17 cellular contexts compared by ENCODE assay signal in the genomic region with DNA sequence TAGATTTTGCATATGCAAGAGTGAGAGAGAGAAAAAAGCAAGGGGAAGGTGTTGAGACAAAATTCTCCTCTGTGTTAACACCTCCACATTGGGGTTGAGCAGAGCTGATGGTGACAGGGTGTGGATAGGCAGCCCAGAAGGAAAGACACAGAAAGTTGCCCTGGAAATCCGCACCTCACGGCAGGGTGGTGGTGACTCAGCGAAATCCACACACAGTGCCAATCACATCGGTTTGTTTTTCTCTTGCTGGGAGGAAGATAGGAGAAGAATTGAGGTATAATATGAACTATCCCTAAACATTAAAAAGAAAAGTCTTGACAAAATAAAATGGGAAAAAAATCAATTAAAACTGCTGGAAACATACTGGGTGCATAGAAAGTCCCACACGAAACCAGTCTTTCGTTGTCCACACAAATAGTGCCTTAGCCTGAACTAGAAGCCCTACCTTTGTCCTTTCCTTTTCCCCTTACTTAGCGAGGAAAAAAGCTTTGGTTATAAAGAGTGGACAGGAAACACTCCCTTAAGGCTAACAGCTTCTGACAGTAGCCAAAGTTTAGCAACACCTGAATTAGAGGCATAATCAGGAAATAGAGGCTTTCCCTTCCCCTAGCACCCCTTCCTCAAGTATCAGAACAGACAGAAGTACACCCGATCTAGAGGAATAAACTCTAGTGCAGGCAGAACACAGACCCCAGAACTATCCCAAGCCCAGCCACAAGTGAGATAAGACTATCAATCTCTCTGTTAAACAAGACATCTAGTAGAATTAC. TPM values are rescaled to one million over a fixed set of nuclear protein-coding genes. Genes with fewer than 3 reads are reported as not detected.
DNase-seq lines count a peak whose midpoint lies in the region; ATAC-seq, FAIRE-seq and TF ChIP-seq lines count a peak whose summit lies in the region.
"Had no signal": no experiment of that assay in that cellular context is flagged by ENCODE, and none has a peak within 500 bp of the region (broad histone marks: within the 10 kb centered on the region; RNA-seq: fewer than 3 reads in every experiment).

No MANE protein-coding gene starts in this region.

- H3K9me3 ChIP-seq in H9 (ENCODE audit: control insufficient read depth, low read depth, low read length) = no peaks in the 10 kb centered on the region
- no peaks in the 10 kb centered on the region for H3K9me3 ChIP-seq in Panc1 (ENCODE audit: control insufficient read depth, insufficient read depth, low read depth, low read length)
- no peaks in the 10 kb centered on the region for H3K9me3 ChIP-seq in neuronal stem cell (replicated peaks in 1 of 2; ENCODE audit: control insufficient read depth in 2 of 2, insufficient read depth in 1 of 2, low read depth in 1 of 2, low read length in 2 of 2)
- H3K9me3 ChIP-seq: adrenal gland, neutrophil had no signal

- H3K79me2 ChIP-seq in H9 (ENCODE audit: insufficient read depth, low read length) = no peaks in the 10 kb centered on the region

- H3K23me2 ChIP-seq in H9 (ENCODE audit: insufficient read length, low read depth, low read length, poor library complexity, severe bottlenecking) = no peaks in the 10 kb centered on the region

- H4K91ac ChIP-seq in H9 (ENCODE audit: insufficient read length, low read depth, low read length) = no peak overlapping the region
- no peak overlapping the region for H4K91ac ChIP-seq in neuronal stem cell (ENCODE audit: low read depth, low read length, poor library complexity)

- H2BK20ac ChIP-seq in H9 (ENCODE audit: low read depth, low read length, poor library complexity, severe bottlenecking) = no peak overlapping the region

- H3K4me1 ChIP-seq in H9 (ENCODE audit: insufficient read depth, low read length) (no peaks in the 10 kb centered on the region), Panc1 (ENCODE audit: control insufficient read depth, insufficient read depth, low read length) (no peaks in the 10 kb centered on the region; the same call in 1 of the 2 replicates), neuronal stem cell (ENCODE audit: control insufficient read depth in 2 of 2, insufficient read depth in 1 of 2, low read depth in 1 of 2, low read length in 2 of 2) (peaks cover 0 to 2% of the 10 kb centered on the region in 2 donors), foreskin keratinocyte (no peaks in the 10 kb centered on the region)
- H3K4me1 ChIP-seq: adrenal gland, gastrocnemius medialis had no signal

- H3K18ac ChIP-seq in H9 (ENCODE audit: insufficient read length, low read depth, low read length) = no peak overlapping the region
- no peak overlapping the region for H3K18ac ChIP-seq in neuronal stem cell (ENCODE audit: low read length)

- H2AFZ ChIP-seq in H9 (ENCODE audit: low read length) (peak overlapping the region; percentile 86), neuronal stem cell (ENCODE audit: low read length) (peak overlapping the region; percentile 1)

- no peak overlapping the region for H3K27ac ChIP-seq in H9 (ENCODE audit: insufficient read length, low read depth, low read length)
- no peak overlapping the region for H3K27ac ChIP-seq in Panc1 (ENCODE audit: low read length)
- no peak overlapping the region for H3K27ac ChIP-seq in neuronal stem cell (replicated peaks; ENCODE audit: low read length)
- no peak overlapping the region for H3K27ac ChIP-seq in foreskin keratinocyte
- H3K27ac ChIP-seq: adrenal gland, dorsolateral prefrontal cortex, gastrocnemius medialis, neutrophil had no signal

- H3K4ac ChIP-seq in H9 (ENCODE audit: low read depth, low read length) (no peak overlapping the region), neuronal stem cell (ENCODE audit: low read length) (no peak overlapping the region)

- H3K79me1 ChIP-seq in H9 (ENCODE audit: insufficient read depth, low read depth, low read length, poor library complexity, severe bottlenecking) (no peaks in the 10 kb centered on the region), neuronal stem cell (ENCODE audit: low read depth, low read length) (no peaks in the 10 kb centered on the region)

- H3K27me3 Mint-ChIP-seq in H9 (ENCODE audit: low read depth) = no peaks in the 10 kb centered on the region

- peak overlapping the region; percentile 45 for H2BK12ac ChIP-seq in H9 (ENCODE audit: insufficient read length, low read depth, low read length)
- H2BK12ac ChIP-seq in neuronal stem cell (ENCODE audit: low read length) = no peak overlapping the region

- no peak overlapping the region for H4K5ac ChIP-seq in H9 (ENCODE audit: insufficient read length, low read depth, low read length)

- peaks cover 11 to 12% of the 10 kb centered on the region in 2 experiments for H3K4me1 Mint-ChIP-seq in H9

- peak; percentile 54 for DNase-seq in H9
- DNase-seq in Panc1 (ENCODE audit: low read depth, low spot score) = no peak
- peak in 39 of 42 donors; percentile 2 to 72 (median 34) for DNase-seq in head of caudate nucleus
- peak; percentile 9 for DNase-seq in neuronal stem cell (ENCODE audit: low spot score)
- no peak for DNase-seq in NCI-H2029 treated with DMSO at 0.1 percent for 48 hours (lab: John Stamatoyannopoulos, UW)
- DNase-seq in foreskin keratinocyte = no peak
- no peak for DNase-seq in NCI-H1436 treated with DMSO at 0.1 percent for 48 hours (lab: John Stamatoyannopoulos, UW)
- no peak for DNase-seq in D721Med (ENCODE audit: insufficient read length, low spot score)
- DNase-seq: activated CD4-positive, alpha-beta T cell treated with anti-CD3 and anti-CD28 coated beads for 48 hours; activated T-cell treated with anti-CD3 and anti-CD28 coated beads, Interleukin-2, amount 50 U/mL, for 48 hours; adrenal gland; dorsolateral prefrontal cortex; gastrocnemius medialis; MV-4-11; NCI-H446; small intestine had no signal

- H3K27me3 ChIP-seq in H9 (ENCODE audit: insufficient read depth, low read length) (no peaks in the 10 kb centered on the region), Panc1 (ENCODE audit: control insufficient read depth, insufficient read depth, low read length) (no peaks in the 10 kb centered on the region), neuronal stem cell (ENCODE audit: control insufficient read depth in 3 of 3, insufficient read depth in 3 of 3, low read depth in 1 of 3, low read length in 3 of 3) (peaks cover 0 to 2% (median 0%) of the 10 kb centered on the region in 3 experiments), foreskin keratinocyte (no peaks in the 10 kb centered on the region)
- H3K27me3 ChIP-seq: adrenal gland, gastrocnemius medialis had no signal

- H4K8ac ChIP-seq in H9 (replicated peaks; ENCODE audit: insufficient read length, low read depth, low read length) = no peak overlapping the region
- H4K8ac ChIP-seq in neuronal stem cell (ENCODE audit: low read depth, low read length) = no peak overlapping the region

- H4K20me1 ChIP-seq in H9 (ENCODE audit: control insufficient read depth, insufficient read depth, insufficient read length) = no peaks in the 10 kb centered on the region

- TF ChIP-seq CTCF in H9 (conservative IDR thresholded peaks at IDR 0.05) (no peak), Panc1 (IDR thresholded peaks at IDR 0.05) (no peak), foreskin keratinocyte (conservative IDR thresholded peaks at IDR 0.05) (no peak), D721Med (IDR thresholded peaks at IDR 0.05; ENCODE audit: insufficient read depth, missing control alignments) (no peak)

- H3K9ac ChIP-seq in H9 (ENCODE audit: extremely low read depth, insufficient read length, low read length) (peak overlapping the region; percentile 19), neuronal stem cell (ENCODE audit: low read depth, low read length, poor library complexity) (no peak overlapping the region)

- H3K4me3 ChIP-seq in Panc1 (ENCODE audit: low read depth in 2 of 2, low read length in 2 of 2) (peak overlapping the region in 1 of 2 experiments; percentile 42; a peak in 2 of 4 replicates), neuronal stem cell (ENCODE audit: low read length in 2 of 2) (no peak overlapping the region)
- H3K4me3 ChIP-seq: adrenal gland, dorsolateral prefrontal cortex, gastrocnemius medialis had no signal

- H2BK15ac ChIP-seq in H9 (ENCODE audit: low read depth, low read length) = no peak overlapping the region
- H2BK15ac ChIP-seq in neuronal stem cell (ENCODE audit: low read length) = no peak overlapping the region

- no peaks in the 10 kb centered on the region for H3K36me3 ChIP-seq in Panc1 (ENCODE audit: control insufficient read depth, insufficient read depth, low read length)
- H3K36me3 ChIP-seq in neuronal stem cell (replicated peaks in 1 of 2; ENCODE audit: control insufficient read depth in 2 of 2, insufficient read depth in 2 of 2, low read length in 2 of 2) = no peaks in the 10 kb centered on the region
- H3K36me3 ChIP-seq: adrenal gland, gastrocnemius medialis, neutrophil had no signal

- ATAC-seq in Panc1 (peak; percentile 68), foreskin keratinocyte (no peak)
- ATAC-seq: gastrocnemius medialis had no signal

- no CpG with 5 or more reads among the region's 8 CpGs for WGBS in H9 (ENCODE audit: extremely low coverage, insufficient read length, low lambda C conversion rate)
- WGBS in neuronal stem cell (ENCODE audit: extremely low coverage in 2 of 2, insufficient read length in 2 of 2, insufficient replicate concordance in 1 of 2), 2 donors = no CpG with 5 or more reads among the region's 8 CpGs

- in situ Hi-C loops in Panc1 (cut with HindIII; ENCODE audit: low pct_unique_long_range_greater_than_20kb, low sequenced_read_pairs) = no loop called here

- FAIRE-seq in D721Med (lab: Jason Lieb, UNC) = no peak
- FAIRE-seq: small intestine had no signal

- no peak overlapping the region for H3K56ac ChIP-seq in H9 (ENCODE audit: insufficient read length, low read depth, low read length)

- H2BK5ac ChIP-seq in H9 (ENCODE audit: insufficient read length, low read length) (no peak overlapping the region), neuronal stem cell (ENCODE audit: low read length) (no peak overlapping the region)

- H3K36me3 Mint-ChIP-seq in H9 (ENCODE audit: insufficient read depth in 1 of 3, low read depth in 3 of 3) = peaks cover 0 to 6% (median 0%) of the 10 kb centered on the region in 3 experiments; a peak in 2 of 7 replicates

- H3K14ac ChIP-seq in H9 (ENCODE audit: insufficient read depth, low read length) (no peak overlapping the region; the same call in 1 of the 2 replicates), neuronal stem cell (ENCODE audit: low read length) (no peak overlapping the region)

- H2BK120ac ChIP-seq in H9 (ENCODE audit: low read depth, low read length, poor library complexity, severe bottlenecking) (peak overlapping the region; percentile 77), neuronal stem cell (ENCODE audit: low read depth, low read length) (no peak overlapping the region)

- no TSS peak for BruUV-seq in Panc1 (replicated peaks; lab: Mats Ljungman, UMichigan)

- H2AK5ac ChIP-seq in H9 (ENCODE audit: insufficient read length, low read length) (no peak overlapping the region), neuronal stem cell (ENCODE audit: low read depth, low read length) (no peak overlapping the region)

- H3K27ac Mint-ChIP-seq in H9 = peak overlapping the region in 2 of 3 experiments; percentile 31 to 62; a peak in 5 of 7 replicates

- H3K23ac ChIP-seq in H9 (ENCODE audit: insufficient read length, low read depth, low read length) (no peak overlapping the region), neuronal stem cell (ENCODE audit: low read depth, low read length, poor library complexity) (no peak overlapping the region)

- CTCF ChIA-PET in Panc1 (lab: Charles Lee) = no interaction called here

- intact Hi-C loops in Panc1 (cut with micrococcal nuclease; ENCODE audit: unreplicated experiment) (no loop called here), head of caudate nucleus (cut with DNase I) (no loop called here)

- no peak overlapping the region for H3T11ph ChIP-seq in H9 (ENCODE audit: low read length)

- peaks cover 3 to 4% of the 10 kb centered on the region in 2 experiments for H3K9me3 Mint-ChIP-seq in H9

- POLR2A ChIA-PET in Panc1 (lab: Charles Lee) = no interaction called here

- no peak overlapping the region for H3K4me3 Mint-ChIP-seq in H9

- H3K4me2 ChIP-seq in H9 (ENCODE audit: insufficient read depth, insufficient read length, low read length) = peak overlapping the region; percentile 3
- H3K4me2 ChIP-seq in neuronal stem cell (ENCODE audit: insufficient read depth, low read length, poor library complexity, severe bottlenecking) = no peak overlapping the region

RNA-seq across cellular contexts. Expression of a gene that starts 39.2 kb away (rescaled TPM):
- total RNA-seq in H9 (2021) (10.6 and 11.2 TPM in 2 replicates), Panc1 (2021; ENCODE audit: unreplicated experiment) (12.9 TPM), foreskin keratinocyte (19.2 and 20.1 TPM in 2 replicates)
- 7.6 TPM for polyA plus RNA-seq in Panc1 (2012; ENCODE audit: insufficient read length)
- polyA plus RNA-seq in neuronal stem cell (2013, experiment 1 of 2) = 27.2 TPM
- polyA plus RNA-seq in neuronal stem cell (2013, experiment 2 of 2) = 27.7 TPM
- polyA plus RNA-seq in foreskin keratinocyte = 17.9 and 18.1 TPM in 2 replicates

Comparison
In these comparisons a context has a peak if more than half of its experiments do, and no peak if none do; other contexts are left out.
1. DNase-seq: peak in H9 (single experiment), head of caudate nucleus (39 of 42) and neuronal stem cell (single experiment); none in Panc1 (single experiment), NCI-H2029 treated with DMSO at 0.1 percent for 48 hours (single experiment), foreskin keratinocyte (0 of 2), NCI-H1436 treated with DMSO at 0.1 percent for 48 hours (single experiment) and D721Med (single experiment).